10 cellular contexts compared by ENCODE assay signal in the genomic region with DNA sequence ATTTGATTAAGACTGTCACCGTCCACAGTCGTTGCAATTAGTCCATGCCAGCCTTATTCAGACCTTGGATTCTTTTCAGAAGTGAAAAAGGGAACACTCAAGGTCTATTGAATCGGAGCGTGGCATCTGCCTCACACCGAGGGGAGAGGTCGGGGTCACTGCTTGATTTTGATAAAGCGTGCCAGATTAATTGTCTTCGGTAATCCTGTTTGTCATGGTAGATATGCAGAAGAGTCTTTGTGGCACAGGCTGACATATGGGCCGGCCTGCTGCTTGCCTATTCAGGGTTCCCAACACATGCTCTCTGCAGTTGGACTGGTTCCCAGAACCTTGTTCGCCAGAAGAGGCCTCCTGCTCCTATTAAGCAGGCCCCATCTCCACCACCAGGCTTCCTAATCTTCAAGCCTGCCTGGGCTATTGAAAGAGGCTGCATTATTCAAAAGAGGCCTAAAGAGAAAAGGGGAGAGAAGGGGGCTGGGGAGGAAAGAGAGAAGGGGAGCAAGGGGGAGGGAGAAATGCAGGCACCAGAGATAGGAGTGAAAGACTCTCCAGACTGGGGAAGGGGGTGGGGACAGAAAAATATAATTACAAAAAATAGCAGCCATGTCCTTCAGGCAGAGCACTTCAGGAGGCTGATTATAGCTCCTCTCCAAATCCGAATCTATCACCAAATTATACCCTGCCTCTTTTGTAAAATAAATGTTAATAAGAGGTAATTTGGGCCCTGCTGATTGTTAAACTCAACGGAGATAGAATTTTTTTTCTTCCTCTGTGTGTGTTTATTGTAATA.
DNase-seq lines count a peak whose midpoint lies in the region; ATAC-seq lines count a peak whose summit lies in the region.
"Had no signal": no experiment of that assay in that cellular context is flagged by ENCODE, and none has a peak within 500 bp of the region (broad histone marks: within the 10 kb centered on the region; RNA-seq: fewer than 3 reads in every experiment).

No MANE protein-coding gene starts in this region.

- DNase-seq in NCI-H146 (lab: John Stamatoyannopoulos, UW) (peak; percentile 97), anterior cingulate cortex (lab: John Stamatoyannopoulos, UW) (peak in 52 of 58 donors; percentile 3 to 81 (median 56)), iPS-NIHi11 (ENCODE audit: low spot score) (peak; percentile 16), germinal center (ENCODE audit: low spot score) (no peak), immature natural killer cell (no peak), SW480 (ENCODE audit: low spot score) (no peak)

- no peaks in the 10 kb centered on the region for H3K79me2 ChIP-seq in ACC112 (ENCODE audit: control insufficient read depth, insufficient read depth, low read length, unreplicated experiment)

- H3K36me3 ChIP-seq in ACC112 (ENCODE audit: insufficient read depth, low read length), result no peaks in the 10 kb centered on the region
- H3K36me3 ChIP-seq: BLaER1 had no signal

- peaks cover 4 to 24% (median 7%) of the 10 kb centered on the region in 6 donors for H3K9me3 Mint-ChIP-seq in immature natural killer cell
- H3K9me3 Mint-ChIP-seq: T-helper 1 cell treated with Interleukin-12 subunit alpha and Interleukin-12 subunit beta and Interleukin-4 antibody, amounts not matched to agents 30 μg/mL and 1 μg/mL, for 36 hours had no signal

- H3K4me3 Mint-ChIP-seq in immature natural killer cell, result no peak overlapping the region
- H3K4me3 Mint-ChIP-seq: T-helper 1 cell treated with Interleukin-12 subunit alpha and Interleukin-12 subunit beta and Interleukin-4 antibody, amounts not matched to agents 30 μg/mL and 1 μg/mL, for 36 hours had no signal

- peaks cover 5% of the 10 kb centered on the region for H3K4me1 ChIP-seq in ACC112 (ENCODE audit: control insufficient read depth, insufficient read depth, low read length, unreplicated experiment)
- H3K4me1 ChIP-seq: BLaER1 had no signal

- H3K27me3 Mint-ChIP-seq in immature natural killer cell (ENCODE audit: low read depth in 3 of 3), result no peaks in the 10 kb centered on the region

- peak overlapping the region; percentile 14 for H2AFZ ChIP-seq in ACC112 (ENCODE audit: low read length, unreplicated experiment)

- H3K4me3 ChIP-seq in ACC112 (ENCODE audit: low read depth, low read length), result no peak overlapping the region
- H3K4me3 ChIP-seq: BLaER1 had no signal

- no peaks in the 10 kb centered on the region for H3K27me3 ChIP-seq in ACC112 (ENCODE audit: insufficient read depth, low read length)

- no peaks in the 10 kb centered on the region for H3K4me1 Mint-ChIP-seq in immature natural killer cell

- no peak for ATAC-seq in GM21360 (IDR thresholded peaks at IDR 0.05; ENCODE audit: unreplicated experiment)

- no peak overlapping the region for H3K27ac Mint-ChIP-seq in immature natural killer cell
- H3K27ac Mint-ChIP-seq: T-helper 1 cell treated with Interleukin-12 subunit alpha and Interleukin-12 subunit beta and Interleukin-4 antibody, amounts not matched to agents 30 μg/mL and 1 μg/mL, for 36 hours had no signal

- no peak overlapping the region for H3K27ac ChIP-seq in ACC112 (ENCODE audit: low read depth, low read length)
- H3K27ac ChIP-seq: BLaER1 had no signal

- H3K36me3 Mint-ChIP-seq in immature natural killer cell, result no peaks in the 10 kb centered on the region

Comparison
In these comparisons a context has a peak if more than half of its experiments do, and no peak if none do; other contexts are left out.
1. DNase-seq: peak in NCI-H146 (single experiment), anterior cingulate cortex (52 of 58) and iPS-NIHi11 (single experiment); none in germinal center (single experiment), immature natural killer cell (0 of 3) and SW480 (single experiment).